In the genomic region with DNA sequence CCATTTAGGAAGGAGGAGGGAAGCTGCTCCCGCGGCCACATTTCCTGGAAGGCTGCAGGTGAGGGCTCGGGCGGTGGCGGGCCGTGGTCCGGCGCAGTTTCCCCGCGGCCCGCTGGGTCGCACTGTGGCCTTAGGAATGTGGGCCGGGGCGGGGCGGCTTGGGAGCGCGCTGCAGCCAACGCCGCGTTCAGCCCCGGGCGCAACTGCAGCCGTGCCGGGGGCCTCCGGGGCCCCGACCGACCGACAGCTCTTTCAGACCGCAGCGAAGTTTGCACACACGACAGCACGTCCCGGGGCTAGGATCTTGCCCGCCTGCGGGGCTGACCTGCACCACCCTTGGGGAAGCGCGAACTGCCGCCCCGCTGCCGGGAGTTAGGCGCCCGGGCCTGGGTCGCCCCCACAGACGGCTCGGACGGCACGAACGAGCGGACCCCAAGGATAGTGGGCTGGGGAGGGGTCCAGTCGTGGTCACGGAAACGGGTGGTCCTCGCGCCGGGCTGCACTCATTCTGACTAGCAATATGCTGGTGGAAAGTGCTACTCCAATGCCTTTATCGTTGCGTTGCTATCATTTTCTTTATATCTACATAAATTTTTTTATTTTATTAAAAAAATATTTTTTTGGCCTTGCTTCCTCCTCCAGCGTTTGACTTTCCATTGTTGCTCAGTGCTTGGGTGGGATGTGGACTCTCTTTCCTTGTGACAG, we compare ENCODE assay signal across 1 cellular context.
TF ChIP-seq lines count a peak whose summit lies in the region.

No MANE protein-coding gene starts in this region.

TF ChIP-seq in HepG2, 621 proteins besides CTCF, POLR2A, EP300 and RAD21 (continued from another document and continues in another):
- TF ChIP-seq, protein P1, sequence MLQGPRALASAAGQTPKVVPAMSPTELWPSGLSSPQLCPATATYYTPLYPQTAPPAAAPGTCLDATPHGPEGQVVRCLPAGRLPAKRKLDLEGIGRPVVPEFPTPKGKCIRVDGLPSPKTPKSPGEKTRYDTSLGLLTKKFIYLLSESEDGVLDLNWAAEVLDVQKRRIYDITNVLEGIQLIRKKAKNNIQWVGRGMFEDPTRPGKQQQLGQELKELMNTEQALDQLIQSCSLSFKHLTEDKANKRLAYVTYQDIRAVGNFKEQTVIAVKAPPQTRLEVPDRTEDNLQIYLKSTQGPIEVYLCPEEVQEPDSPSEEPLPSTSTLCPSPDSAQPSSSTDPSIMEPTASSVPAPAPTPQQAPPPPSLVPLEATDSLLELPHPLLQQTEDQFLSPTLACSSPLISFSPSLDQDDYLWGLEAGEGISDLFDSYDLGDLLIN (CRISPR knock-in tag; IDR thresholded peaks at IDR 0.05; ENCODE audit: borderline replicate concordance), result 0 out of 2 replicates have a peak, but pooled peaks have one; percentile 74
- TF ChIP-seq FOXC1 (CRISPR knock-in tag; IDR thresholded peaks at IDR 0.05; ENCODE audit: borderline replicate concordance), result peak; percentile 60; the same call in 1 of the 2 replicates
- TF ChIP-seq FOSL2 (CRISPR knock-in tag; IDR thresholded peaks at IDR 0.05), result peak; percentile 22; the same call in 1 of the 2 replicates
- TF ChIP-seq, protein P2, sequence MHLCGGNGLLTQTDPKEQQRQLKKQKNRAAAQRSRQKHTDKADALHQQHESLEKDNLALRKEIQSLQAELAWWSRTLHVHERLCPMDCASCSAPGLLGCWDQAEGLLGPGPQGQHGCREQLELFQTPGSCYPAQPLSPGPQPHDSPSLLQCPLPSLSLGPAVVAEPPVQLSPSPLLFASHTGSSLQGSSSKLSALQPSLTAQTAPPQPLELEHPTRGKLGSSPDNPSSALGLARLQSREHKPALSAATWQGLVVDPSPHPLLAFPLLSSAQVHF (CRISPR knock-in tag; IDR thresholded peaks at IDR 0.05), result no peak
- TF ChIP-seq, protein P3, sequence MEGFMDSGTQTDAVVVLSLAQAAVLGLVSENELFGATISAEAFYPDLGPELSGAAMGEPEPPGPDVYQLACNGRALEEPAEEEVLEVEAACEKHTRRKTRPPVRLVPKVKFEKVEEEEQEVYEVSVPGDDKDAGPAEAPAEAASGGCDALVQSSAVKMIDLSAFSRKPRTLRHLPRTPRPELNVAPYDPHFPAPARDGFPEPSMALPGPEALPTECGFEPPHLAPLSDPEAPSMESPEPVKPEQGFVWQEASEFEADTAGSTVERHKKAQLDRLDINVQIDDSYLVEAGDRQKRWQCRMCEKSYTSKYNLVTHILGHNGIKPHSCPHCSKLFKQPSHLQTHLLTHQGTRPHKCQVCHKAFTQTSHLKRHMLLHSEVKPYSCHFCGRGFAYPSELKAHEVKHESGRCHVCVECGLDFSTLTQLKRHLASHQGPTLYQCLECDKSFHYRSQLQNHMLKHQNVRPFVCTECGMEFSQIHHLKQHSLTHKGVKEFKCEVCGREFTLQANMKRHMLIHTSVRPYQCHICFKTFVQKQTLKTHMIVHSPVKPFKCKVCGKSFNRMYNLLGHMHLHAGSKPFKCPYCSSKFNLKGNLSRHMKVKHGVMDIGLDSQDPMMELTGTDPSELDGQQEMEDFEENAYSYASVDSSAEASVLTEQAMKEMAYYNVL (CRISPR knock-in tag; IDR thresholded peaks at IDR 0.05; ENCODE audit: borderline replicate concordance), result peak; percentile 69; the same call in 1 of the 2 replicates
- 0 out of 2 replicates have a peak, but pooled peaks have one; percentile 35 for TF ChIP-seq IRF2 (CRISPR knock-in tag; IDR thresholded peaks at IDR 0.05)
- TF ChIP-seq MTF2 (CRISPR knock-in tag; IDR thresholded peaks at IDR 0.05; ENCODE audit: borderline replicate concordance), result peak; percentile 93; the same call in 1 of the 2 replicates
- TF ChIP-seq, protein P4, sequence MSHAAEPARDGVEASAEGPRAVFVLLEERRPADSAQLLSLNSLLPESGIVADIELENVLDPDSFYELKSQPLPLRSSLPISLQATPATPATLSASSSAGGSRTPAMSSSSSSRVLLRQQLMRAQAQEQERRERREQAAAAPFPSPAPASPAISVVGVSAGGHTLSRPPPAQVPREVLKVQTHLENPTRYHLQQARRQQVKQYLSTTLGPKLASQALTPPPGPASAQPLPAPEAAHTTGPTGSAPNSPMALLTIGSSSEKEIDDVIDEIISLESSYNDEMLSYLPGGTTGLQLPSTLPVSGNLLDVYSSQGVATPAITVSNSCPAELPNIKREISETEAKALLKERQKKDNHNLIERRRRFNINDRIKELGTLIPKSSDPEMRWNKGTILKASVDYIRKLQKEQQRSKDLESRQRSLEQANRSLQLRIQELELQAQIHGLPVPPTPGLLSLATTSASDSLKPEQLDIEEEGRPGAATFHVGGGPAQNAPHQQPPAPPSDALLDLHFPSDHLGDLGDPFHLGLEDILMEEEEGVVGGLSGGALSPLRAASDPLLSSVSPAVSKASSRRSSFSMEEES (CRISPR knock-in tag; IDR thresholded peaks at IDR 0.05), result 0 out of 2 replicates have a peak, but pooled peaks have one; percentile 20
- peak; percentile 53; the same call in 1 of the 2 replicates for TF ChIP-seq TSC22D2 (CRISPR knock-in tag; IDR thresholded peaks at IDR 0.05; ENCODE audit: borderline replicate concordance)
- TF ChIP-seq, protein P5, sequence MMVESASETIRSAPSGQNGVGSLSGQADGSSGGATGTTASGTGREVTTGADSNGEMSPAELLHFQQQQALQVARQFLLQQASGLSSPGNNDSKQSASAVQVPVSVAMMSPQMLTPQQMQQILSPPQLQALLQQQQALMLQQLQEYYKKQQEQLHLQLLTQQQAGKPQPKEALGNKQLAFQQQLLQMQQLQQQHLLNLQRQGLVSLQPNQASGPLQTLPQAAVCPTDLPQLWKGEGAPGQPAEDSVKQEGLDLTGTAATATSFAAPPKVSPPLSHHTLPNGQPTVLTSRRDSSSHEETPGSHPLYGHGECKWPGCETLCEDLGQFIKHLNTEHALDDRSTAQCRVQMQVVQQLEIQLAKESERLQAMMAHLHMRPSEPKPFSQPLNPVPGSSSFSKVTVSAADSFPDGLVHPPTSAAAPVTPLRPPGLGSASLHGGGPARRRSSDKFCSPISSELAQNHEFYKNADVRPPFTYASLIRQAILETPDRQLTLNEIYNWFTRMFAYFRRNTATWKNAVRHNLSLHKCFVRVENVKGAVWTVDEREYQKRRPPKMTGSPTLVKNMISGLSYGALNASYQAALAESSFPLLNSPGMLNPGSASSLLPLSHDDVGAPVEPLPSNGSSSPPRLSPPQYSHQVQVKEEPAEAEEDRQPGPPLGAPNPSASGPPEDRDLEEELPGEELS (CRISPR knock-in tag; IDR thresholded peaks at IDR 0.05), result peak; percentile 56
- peak; percentile 43; the same call in 1 of the 3 replicates for TF ChIP-seq MXI1 (IDR thresholded peaks at IDR 0.05; ENCODE audit: borderline replicate concordance, low read depth, low read length)
- TF ChIP-seq ZSCAN30 (CRISPR knock-in tag; IDR thresholded peaks at IDR 0.05), result no peak
- TF ChIP-seq, protein P6, sequence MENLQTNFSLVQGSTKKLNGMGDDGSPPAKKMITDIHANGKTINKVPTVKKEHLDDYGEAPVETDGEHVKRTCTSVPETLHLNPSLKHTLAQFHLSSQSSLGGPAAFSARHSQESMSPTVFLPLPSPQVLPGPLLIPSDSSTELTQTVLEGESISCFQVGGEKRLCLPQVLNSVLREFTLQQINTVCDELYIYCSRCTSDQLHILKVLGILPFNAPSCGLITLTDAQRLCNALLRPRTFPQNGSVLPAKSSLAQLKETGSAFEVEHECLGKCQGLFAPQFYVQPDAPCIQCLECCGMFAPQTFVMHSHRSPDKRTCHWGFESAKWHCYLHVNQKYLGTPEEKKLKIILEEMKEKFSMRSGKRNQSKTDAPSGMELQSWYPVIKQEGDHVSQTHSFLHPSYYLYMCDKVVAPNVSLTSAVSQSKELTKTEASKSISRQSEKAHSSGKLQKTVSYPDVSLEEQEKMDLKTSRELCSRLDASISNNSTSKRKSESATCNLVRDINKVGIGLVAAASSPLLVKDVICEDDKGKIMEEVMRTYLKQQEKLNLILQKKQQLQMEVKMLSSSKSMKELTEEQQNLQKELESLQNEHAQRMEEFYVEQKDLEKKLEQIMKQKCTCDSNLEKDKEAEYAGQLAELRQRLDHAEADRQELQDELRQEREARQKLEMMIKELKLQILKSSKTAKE (CRISPR knock-in tag; IDR thresholded peaks at IDR 0.05; ENCODE audit: borderline replicate concordance), result peak; percentile 61; the same call in 1 of the 2 replicates
- peak; percentile 50; the same call in 1 of the 2 replicates for TF ChIP-seq SMC3 (IDR thresholded peaks at IDR 0.05; ENCODE audit: low read length)
- TF ChIP-seq GFI1 (CRISPR knock-in tag; IDR thresholded peaks at IDR 0.05; ENCODE audit: borderline replicate concordance), result peak; percentile 81; the same call in 1 of the 2 replicates
- no peak for TF ChIP-seq SATB2 (CRISPR knock-in tag; IDR thresholded peaks at IDR 0.05)
- peak; percentile 58 for TF ChIP-seq KAT8 (CRISPR knock-in tag; IDR thresholded peaks at IDR 0.05)
- TF ChIP-seq ZBTB7B (CRISPR knock-in tag; IDR thresholded peaks at IDR 0.05), result peak; percentile 79
- peak; percentile 62; the same call in 1 of the 2 replicates for TF ChIP-seq ZNF614 (CRISPR knock-in tag; IDR thresholded peaks at IDR 0.05; ENCODE audit: borderline replicate concordance)
- no peak for TF ChIP-seq ZNF143 (CRISPR knock-in tag; IDR thresholded peaks at IDR 0.05)
- TF ChIP-seq, protein P7, sequence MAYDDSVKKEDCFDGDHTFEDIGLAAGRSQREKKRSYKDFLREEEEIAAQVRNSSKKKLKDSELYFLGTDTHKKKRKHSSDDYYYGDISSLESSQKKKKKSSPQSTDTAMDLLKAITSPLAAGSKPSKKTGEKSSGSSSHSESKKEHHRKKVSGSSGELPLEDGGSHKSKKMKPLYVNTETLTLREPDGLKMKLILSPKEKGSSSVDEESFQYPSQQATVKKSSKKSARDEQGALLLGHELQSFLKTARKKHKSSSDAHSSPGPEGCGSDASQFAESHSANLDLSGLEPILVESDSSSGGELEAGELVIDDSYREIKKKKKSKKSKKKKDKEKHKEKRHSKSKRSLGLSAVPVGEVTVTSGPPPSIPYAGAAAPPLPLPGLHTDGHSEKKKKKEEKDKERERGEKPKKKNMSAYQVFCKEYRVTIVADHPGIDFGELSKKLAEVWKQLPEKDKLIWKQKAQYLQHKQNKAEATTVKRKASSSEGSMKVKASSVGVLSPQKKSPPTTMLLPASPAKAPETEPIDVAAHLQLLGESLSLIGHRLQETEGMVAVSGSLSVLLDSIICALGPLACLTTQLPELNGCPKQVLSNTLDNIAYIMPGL (CRISPR knock-in tag; IDR thresholded peaks at IDR 0.05; ENCODE audit: borderline replicate concordance in 1 of 2, low read depth in 1 of 2), result peak; percentile 80 to 90
- TF ChIP-seq KDM2A (CRISPR knock-in tag; IDR thresholded peaks at IDR 0.05; ENCODE audit: borderline replicate concordance, low read depth), result peak; percentile 76
- peak; percentile 65; the same call in 1 of the 2 replicates for TF ChIP-seq YEATS4 (CRISPR knock-in tag; IDR thresholded peaks at IDR 0.05; ENCODE audit: borderline replicate concordance)
- TF ChIP-seq HMG20B (CRISPR knock-in tag; conservative IDR thresholded peaks at IDR 0.05), result no peak
- TF ChIP-seq TCF7L2 (IDR thresholded peaks at IDR 0.05; ENCODE audit: low read depth, low read length), result no peak
- TF ChIP-seq, protein P8, sequence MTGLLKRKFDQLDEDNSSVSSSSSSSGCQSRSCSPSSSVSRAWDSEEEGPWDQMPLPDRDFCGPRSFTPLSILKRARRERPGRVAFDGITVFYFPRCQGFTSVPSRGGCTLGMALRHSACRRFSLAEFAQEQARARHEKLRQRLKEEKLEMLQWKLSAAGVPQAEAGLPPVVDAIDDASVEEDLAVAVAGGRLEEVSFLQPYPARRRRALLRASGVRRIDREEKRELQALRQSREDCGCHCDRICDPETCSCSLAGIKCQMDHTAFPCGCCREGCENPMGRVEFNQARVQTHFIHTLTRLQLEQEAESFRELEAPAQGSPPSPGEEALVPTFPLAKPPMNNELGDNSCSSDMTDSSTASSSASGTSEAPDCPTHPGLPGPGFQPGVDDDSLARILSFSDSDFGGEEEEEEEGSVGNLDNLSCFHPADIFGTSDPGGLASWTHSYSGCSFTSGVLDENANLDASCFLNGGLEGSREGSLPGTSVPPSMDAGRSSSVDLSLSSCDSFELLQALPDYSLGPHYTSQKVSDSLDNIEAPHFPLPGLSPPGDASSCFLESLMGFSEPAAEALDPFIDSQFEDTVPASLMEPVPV (CRISPR knock-in tag; IDR thresholded peaks at IDR 0.05), result no peak; the same call in 1 of the 2 replicates
- TF ChIP-seq, protein P9, sequence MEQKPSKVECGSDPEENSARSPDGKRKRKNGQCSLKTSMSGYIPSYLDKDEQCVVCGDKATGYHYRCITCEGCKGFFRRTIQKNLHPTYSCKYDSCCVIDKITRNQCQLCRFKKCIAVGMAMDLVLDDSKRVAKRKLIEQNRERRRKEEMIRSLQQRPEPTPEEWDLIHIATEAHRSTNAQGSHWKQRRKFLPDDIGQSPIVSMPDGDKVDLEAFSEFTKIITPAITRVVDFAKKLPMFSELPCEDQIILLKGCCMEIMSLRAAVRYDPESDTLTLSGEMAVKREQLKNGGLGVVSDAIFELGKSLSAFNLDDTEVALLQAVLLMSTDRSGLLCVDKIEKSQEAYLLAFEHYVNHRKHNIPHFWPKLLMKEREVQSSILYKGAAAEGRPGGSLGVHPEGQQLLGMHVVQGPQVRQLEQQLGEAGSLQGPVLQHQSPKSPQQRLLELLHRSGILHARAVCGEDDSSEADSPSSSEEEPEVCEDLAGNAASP (CRISPR knock-in tag; IDR thresholded peaks at IDR 0.05; ENCODE audit: borderline replicate concordance), result peak; percentile 48; the same call in 1 of the 2 replicates
- TF ChIP-seq, protein P10, sequence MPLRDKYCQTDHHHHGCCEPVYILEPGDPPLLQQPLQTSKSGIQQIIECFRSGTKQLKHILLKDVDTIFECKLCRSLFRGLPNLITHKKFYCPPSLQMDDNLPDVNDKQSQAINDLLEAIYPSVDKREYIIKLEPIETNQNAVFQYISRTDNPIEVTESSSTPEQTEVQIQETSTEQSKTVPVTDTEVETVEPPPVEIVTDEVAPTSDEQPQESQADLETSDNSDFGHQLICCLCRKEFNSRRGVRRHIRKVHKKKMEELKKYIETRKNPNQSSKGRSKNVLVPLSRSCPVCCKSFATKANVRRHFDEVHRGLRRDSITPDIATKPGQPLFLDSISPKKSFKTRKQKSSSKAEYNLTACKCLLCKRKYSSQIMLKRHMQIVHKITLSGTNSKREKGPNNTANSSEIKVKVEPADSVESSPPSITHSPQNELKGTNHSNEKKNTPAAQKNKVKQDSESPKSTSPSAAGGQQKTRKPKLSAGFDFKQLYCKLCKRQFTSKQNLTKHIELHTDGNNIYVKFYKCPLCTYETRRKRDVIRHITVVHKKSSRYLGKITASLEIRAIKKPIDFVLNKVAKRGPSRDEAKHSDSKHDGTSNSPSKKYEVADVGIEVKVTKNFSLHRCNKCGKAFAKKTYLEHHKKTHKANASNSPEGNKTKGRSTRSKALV (CRISPR knock-in tag; IDR thresholded peaks at IDR 0.05), result peak; percentile 93; the same call in 1 of the 2 replicates
- peak; percentile 62; the same call in 1 of the 2 replicates for TF ChIP-seq NFKBIZ (CRISPR knock-in tag; IDR thresholded peaks at IDR 0.05)
- no peak for TF ChIP-seq ZNF33B (CRISPR knock-in tag; IDR thresholded peaks at IDR 0.05)
- TF ChIP-seq PCBP2 (optimal IDR thresholded peaks at IDR 0.05; ENCODE audit: low read depth, low read length, poor library complexity, severe bottlenecking), result no peak
- TF ChIP-seq ZNF777 (CRISPR knock-in tag; IDR thresholded peaks at IDR 0.05), result peak; percentile 98
- TF ChIP-seq RXRA (CRISPR knock-in tag; IDR thresholded peaks at IDR 0.05), result peak; percentile 31; the same call in 1 of the 2 replicates
- peak; percentile 29; the same call in 1 of the 2 replicates for TF ChIP-seq ZNF605 (CRISPR knock-in tag; IDR thresholded peaks at IDR 0.05)
- TF ChIP-seq MAZ (IDR thresholded peaks at IDR 0.05; ENCODE audit: borderline replicate concordance, low read depth, low read length), result peak; percentile 92
- peak; percentile 97 for TF ChIP-seq MAZ (CRISPR knock-in tag; IDR thresholded peaks at IDR 0.05; ENCODE audit: low read depth)
- TF ChIP-seq TCF12 (IDR thresholded peaks at IDR 0.05), result no peak
- no peak for TF ChIP-seq TCF12 (CRISPR knock-in tag; IDR thresholded peaks at IDR 0.05)
